Comparison of ENCODE assay signal across 9 cellular contexts in the genomic region with DNA sequence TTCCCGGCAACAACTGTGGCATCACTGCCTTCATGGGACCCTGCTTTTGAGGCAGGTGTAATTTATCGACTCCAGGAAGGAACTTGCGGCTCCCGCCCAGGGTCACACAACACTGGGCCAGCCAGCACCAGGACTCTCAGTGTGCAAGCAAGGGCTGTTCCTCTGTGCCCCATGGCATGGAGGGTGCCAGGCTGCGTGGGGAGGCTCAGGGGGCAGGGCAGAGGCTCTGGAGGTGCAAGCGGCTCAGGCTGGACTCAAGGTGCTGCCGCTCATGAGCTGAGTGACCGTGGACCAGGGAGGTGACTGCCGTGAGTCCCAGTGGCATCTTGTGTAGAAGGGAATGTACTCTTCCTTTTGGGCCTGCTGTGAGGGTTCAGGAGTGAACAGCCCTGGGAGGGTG. TPM values are rescaled to one million over a fixed set of nuclear protein-coding genes. Genes with fewer than 3 reads are reported as not detected.
"Had no signal": no experiment of that assay in that cellular context is flagged by ENCODE, and none has a peak within 500 bp of the region (broad histone marks: within the 10 kb centered on the region; RNA-seq: fewer than 3 reads in every experiment).

No MANE protein-coding gene starts in this region.

- H3K27ac ChIP-seq: HL-60 had no signal

- H3K27ac Mint-ChIP-seq: GM23338, IgD-negative memory B cell had no signal

- H3K4me3 Mint-ChIP-seq: GM23338, IgD-negative memory B cell had no signal

- H2AFZ ChIP-seq: GM23338 had no signal

- H3K9me3 Mint-ChIP-seq: GM23338, IgD-negative memory B cell had no signal

- ATAC-seq: GM23338, HepG2 had no signal

- H3K36me3 Mint-ChIP-seq: IgD-negative memory B cell had no signal

- DNase-seq: H7, HCEC 1CT, KBM-7 had no signal

- H3K4me3 ChIP-seq: GM23338 had no signal

- H3K4me2 ChIP-seq: GM23338 had no signal

RNA-seq across cellular contexts. Expression of gene SLC24A4, which starts 57.6 kb away (rescaled TPM):
- total RNA-seq: H4, HepG2, HT1080 had no signal
